Comparison of ENCODE assay signal across 23 cellular contexts in the genomic region with DNA sequence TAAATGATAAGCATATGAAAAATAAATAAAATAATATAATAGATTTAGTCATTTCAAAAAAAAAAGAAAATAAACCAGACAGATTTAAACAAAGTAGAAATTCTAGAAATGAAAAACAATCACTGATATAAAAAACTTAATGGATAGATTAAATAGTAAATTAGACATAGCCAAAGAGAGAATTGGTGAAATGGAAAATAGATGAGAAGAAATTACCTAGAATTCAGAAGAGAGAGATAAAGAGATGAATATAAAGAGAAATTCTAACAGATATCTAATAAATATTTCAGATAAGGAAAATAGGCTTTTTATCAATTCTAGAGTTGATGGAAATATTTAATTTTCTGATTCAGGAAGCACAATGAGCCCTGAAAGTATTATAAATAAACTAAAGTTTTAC.
"Had no signal": no experiment of that assay in that cellular context is flagged by ENCODE, and none has a peak within 500 bp of the region (broad histone marks: within the 10 kb centered on the region; RNA-seq: fewer than 3 reads in every experiment).

No MANE protein-coding gene starts in this region.

- DNase-seq: cortex of kidney; effector memory CD8-positive, alpha-beta T cell; erythroblast; esophagus squamous epithelium; foreskin melanocyte; head of caudate nucleus; left cardiac atrium; left lung; mesenchymal stem cell; mucosa of descending colon; naive B cell; right lobe of liver; small intestine; stimulated activated CD4-positive, alpha-beta T cell treated with anti-CD3 and anti-CD28 coated beads, Interleukin-15, amount 100 ng/mL, for 24 hours; stimulated activated CD4-positive, alpha-beta T cell treated with anti-CD3 and anti-CD28 coated beads, Interleukin-2, amount 100 ng/mL, for 48 hours; stimulated activated naive B cell treated with anti-CD40 and anti-IgM and Interleukin-4, amounts not matched to agents 10 μg/mL and 1 μg/mL and 100 μg/mL, for 72 hours; upper lobe of right lung; uterus had no signal

- H3K4me3 ChIP-seq: esophagus squamous epithelium, left lung, mucosa of descending colon, right lobe of liver, thoracic aorta, tibial nerve, upper lobe of right lung, uterus had no signal

- H3K27ac ChIP-seq: esophagus squamous epithelium, left lung, neutrophil, parathyroid adenoma, right lobe of liver, thoracic aorta, upper lobe of right lung, uterus had no signal

- H3K9me3 ChIP-seq: right lobe of liver had no signal

- H3K79me2 ChIP-seq: parathyroid adenoma had no signal

- ATAC-seq: effector memory CD8-positive, alpha-beta T cell; left cardiac atrium; left lung; mucosa of descending colon; natural killer cell treated with Interleukin-12 subunit alpha and Interleukin-12 subunit beta and Interleukin-15 and Interleukin-18, amount 100 ng/mL, for 72 hours; right lobe of liver; stimulated activated naive B cell treated with anti-CD40 and anti-IgM and Interleukin-4, amounts not matched to agents 10 μg/mL and 1 μg/mL and 100 μg/mL, for 72 hours; upper lobe of right lung had no signal

- H3K4me1 ChIP-seq: esophagus squamous epithelium, left lung, parathyroid adenoma, right lobe of liver, upper lobe of right lung, uterus had no signal

- H3K27me3 ChIP-seq: esophagus squamous epithelium, neutrophil, right lobe of liver, tibial nerve, upper lobe of right lung, uterus had no signal

- H3K36me3 ChIP-seq: esophagus squamous epithelium, left lung, neutrophil, right lobe of liver, thoracic aorta, tibial nerve, upper lobe of right lung, uterus had no signal

- H3K9ac ChIP-seq: parathyroid adenoma had no signal

- H2AFZ ChIP-seq: parathyroid adenoma had no signal
